Comparison of ENCODE assay signal across 16 cellular contexts in the genomic region with DNA sequence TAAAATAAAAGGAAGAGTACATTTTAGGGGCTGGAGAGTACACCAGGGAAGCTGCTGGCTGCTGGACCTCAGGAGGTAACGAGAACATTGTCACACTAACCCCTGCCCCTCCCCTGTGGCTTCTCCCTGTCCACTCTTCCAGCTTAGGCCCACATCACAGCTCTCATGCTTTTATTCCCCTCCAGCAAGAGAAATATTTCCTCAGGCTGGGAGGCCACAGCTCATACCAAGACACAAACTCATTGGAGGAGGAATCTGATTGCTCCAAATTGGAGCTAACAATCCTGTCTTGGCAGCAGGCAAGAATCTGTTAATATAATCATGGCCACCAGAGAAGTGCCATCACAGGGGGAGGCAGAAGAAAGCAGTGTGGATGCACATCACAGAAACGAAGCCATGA.
DNase-seq lines count a peak whose midpoint lies in the region; ATAC-seq, FAIRE-seq and TF ChIP-seq lines count a peak whose summit lies in the region.
"Had no signal": no experiment of that assay in that cellular context is flagged by ENCODE, and none has a peak within 500 bp of the region (broad histone marks: within the 10 kb centered on the region; RNA-seq: fewer than 3 reads in every experiment).

No MANE protein-coding gene starts in this region.

- no peaks in the 10 kb centered on the region for H3F3A ChIP-seq in neural cell (ENCODE audit: insufficient read depth, low read length, poor library complexity, severe bottlenecking)

- H3K79me2 ChIP-seq in astrocyte (ENCODE audit: insufficient read depth, low read length) = no peaks in the 10 kb centered on the region
- no peaks in the 10 kb centered on the region for H3K79me2 ChIP-seq in neural cell (replicated peaks; ENCODE audit: insufficient read depth, low read length)

- no peak for ATAC-seq in HG03280 (IDR thresholded peaks at IDR 0.05; ENCODE audit: unreplicated experiment)
- ATAC-seq: HCT116, K562, Panc1 had no signal

- no peak overlapping the region for H3K4me3 Mint-ChIP-seq in astrocyte (ENCODE audit: unreplicated experiment)

- no peaks in the 10 kb centered on the region for H3K9me3 ChIP-seq in astrocyte (ENCODE audit: insufficient read depth, low read depth, low read length)
- H3K9me3 ChIP-seq in neural cell (ENCODE audit: low read length) = no peaks in the 10 kb centered on the region
- H3K9me3 ChIP-seq in right atrium auricular region = no peaks in the 10 kb centered on the region

- H3K4me3 ChIP-seq in astrocyte (ENCODE audit: insufficient read depth, low read depth, low read length) (no peak overlapping the region), neural cell (ENCODE audit: low read length) (no peak overlapping the region), right atrium auricular region (no peak overlapping the region)
- H3K4me3 ChIP-seq: K562, SK-N-MC had no signal

- H3K9me2 ChIP-seq in neural cell (ENCODE audit: insufficient read depth, low read length) = no peaks in the 10 kb centered on the region

- DNase-seq in AG08395 (ENCODE audit: low spot score) (peak; percentile 26), EL (peak; percentile 15), astrocyte (ENCODE audit: low read depth) (peak; percentile 50), right atrium auricular region (ENCODE audit: low spot score) (no peak), DMS153 treated with DMSO at 0.1 percent for 48 hours (lab: John Stamatoyannopoulos, UW; ENCODE audit: unreplicated experiment) (no peak), mesenteric fat pad (ENCODE audit: low spot score) (no peak)
- DNase-seq: DMS 273 treated with DMSO at 0.1 percent for 48 hours, NCI-H146, NCI-H345 had no signal

- H3K4me1 Mint-ChIP-seq in astrocyte (ENCODE audit: low read depth, unreplicated experiment) = peaks cover 41% of the 10 kb centered on the region

- H3K4me2 ChIP-seq in astrocyte (ENCODE audit: low read length) (no peak overlapping the region), neural cell (ENCODE audit: low read length) (no peak overlapping the region)

- H3K36me3 ChIP-seq in astrocyte (ENCODE audit: insufficient read depth, low read length) = no peaks in the 10 kb centered on the region
- H3K36me3 ChIP-seq in neural cell (ENCODE audit: insufficient read depth, low read length) = no peaks in the 10 kb centered on the region
- H3K36me3 ChIP-seq in right atrium auricular region = no peaks in the 10 kb centered on the region

- peak overlapping the region; percentile 27 for H3K27ac Mint-ChIP-seq in astrocyte (ENCODE audit: unreplicated experiment)

- H3K4me1 ChIP-seq in astrocyte (ENCODE audit: insufficient read depth, low read length) (peaks cover 13% of the 10 kb centered on the region), right atrium auricular region (no peaks in the 10 kb centered on the region)

- TF ChIP-seq EP300 in neural cell (conservative IDR thresholded peaks at IDR 0.05; ENCODE audit: poor library complexity, severe bottlenecking) = no peak

- H2AFZ ChIP-seq in astrocyte (ENCODE audit: low read depth, low read length) (peak overlapping the region; percentile 56), neural cell (ENCODE audit: low read depth, low read length) (peak overlapping the region; percentile 9)

- H3K27ac ChIP-seq in astrocyte (ENCODE audit: low read depth, low read length) (no peak overlapping the region), neural cell (ENCODE audit: low read length) (peak overlapping the region; percentile 18), right atrium auricular region (no peak overlapping the region)
- H3K27ac ChIP-seq: 22Rv1, SK-N-MC had no signal

- no peaks in the 10 kb centered on the region for H3K36me3 Mint-ChIP-seq in astrocyte (ENCODE audit: low read depth, unreplicated experiment)

- TF ChIP-seq CTCF in astrocyte (IDR thresholded peaks at IDR 0.05; ENCODE audit: insufficient read depth, low read depth, low read length) (no peak), neural cell (IDR thresholded peaks at IDR 0.05; ENCODE audit: poor library complexity, severe bottlenecking) (no peak), right atrium auricular region (IDR thresholded peaks at IDR 0.05) (no peak)

- no peak for TF ChIP-seq RAD21 in neural cell (conservative IDR thresholded peaks at IDR 0.05)

- no peak overlapping the region for H3K9ac ChIP-seq in astrocyte (ENCODE audit: low read length)
- no peak overlapping the region for H3K9ac ChIP-seq in neural cell (ENCODE audit: low read length)

- no peaks in the 10 kb centered on the region for H3K27me3 Mint-ChIP-seq in astrocyte (ENCODE audit: low read depth, unreplicated experiment)

- peaks cover 2% of the 10 kb centered on the region for H3K9me3 Mint-ChIP-seq in astrocyte (ENCODE audit: unreplicated experiment)

- no peaks in the 10 kb centered on the region for H3K27me3 ChIP-seq in astrocyte (ENCODE audit: insufficient read depth, low read length)
- no peaks in the 10 kb centered on the region for H3K27me3 ChIP-seq in neural cell (ENCODE audit: insufficient read depth, low read depth, low read length)
- H3K27me3 ChIP-seq in right atrium auricular region = no peaks in the 10 kb centered on the region

- H4K20me1 ChIP-seq in astrocyte (ENCODE audit: insufficient read depth, low read length) (no peaks in the 10 kb centered on the region), neural cell (ENCODE audit: insufficient read depth) (no peaks in the 10 kb centered on the region)

- no peak for FAIRE-seq in astrocyte (lab: Jason Lieb, UNC)
- FAIRE-seq: K562 had no signal

TF ChIP-seq in neural cell, 6 proteins besides CTCF, POLR2A, EP300 and RAD21:
- no peak for TF ChIP-seq POLR2AphosphoS5 (IDR thresholded peaks at IDR 0.05)
- TF ChIP-seq EZH2 (IDR thresholded peaks at IDR 0.05; ENCODE audit: borderline replicate concordance, insufficient read depth, low read length, poor library complexity, severe bottlenecking) = no peak
- no peak for TF ChIP-seq MXI1 (conservative IDR thresholded peaks at IDR 0.05; ENCODE audit: poor library complexity, severe bottlenecking)
- TF ChIP-seq SMC3 (conservative IDR thresholded peaks at IDR 0.05; ENCODE audit: poor library complexity) = no peak

Comparison
In these comparisons a context has a peak if more than half of its experiments do, and no peak if none do; other contexts are left out.
1. DNase-seq: peak in AG08395 (single experiment), EL (single experiment) and astrocyte (single experiment); none in right atrium auricular region (single experiment), DMS153 treated with DMSO at 0.1 percent for 48 hours (single experiment) and mesenteric fat pad (single experiment).